Comparison of ENCODE assay signal across 36 cellular contexts in the genomic region with DNA sequence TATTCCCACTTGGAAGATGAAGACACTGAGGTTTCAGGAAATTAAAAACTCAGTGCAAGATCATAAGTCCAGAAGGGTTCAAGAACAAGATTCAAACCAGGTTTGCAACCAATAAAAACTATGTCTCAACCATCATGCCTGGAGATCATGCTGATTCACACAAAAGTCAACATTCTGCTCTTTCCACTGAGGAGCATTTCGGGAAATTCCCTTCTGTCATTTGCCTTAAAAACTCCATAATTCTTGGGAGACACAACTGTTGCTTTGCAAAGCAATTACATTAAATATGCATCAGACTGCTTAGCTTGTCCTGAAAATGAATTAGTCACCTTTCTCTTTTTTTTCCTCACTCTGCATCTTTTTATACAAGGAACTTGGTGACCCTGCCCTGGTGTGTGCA.
DNase-seq lines count a peak whose midpoint lies in the region; ATAC-seq, FAIRE-seq and TF ChIP-seq lines count a peak whose summit lies in the region.
"Had no signal": no experiment of that assay in that cellular context is flagged by ENCODE, and none has a peak within 500 bp of the region (broad histone marks: within the 10 kb centered on the region; RNA-seq: fewer than 3 reads in every experiment).

No MANE protein-coding gene starts in this region.

- no peak for FAIRE-seq in astrocyte (lab: Jason Lieb, UNC)
- FAIRE-seq: pancreas had no signal

- H3K27ac ChIP-seq in astrocyte (ENCODE audit: low read depth, low read length) (no peak overlapping the region), smooth muscle cell (ENCODE audit: low read depth) (peak overlapping the region; percentile 17)
- H3K27ac ChIP-seq: C4-2B, cardiac muscle cell, colonic mucosa, hepatocyte, left lung, pancreas, testis, uterus, WERI-Rb-1 had no signal

- H4K20me1 ChIP-seq in astrocyte (ENCODE audit: insufficient read depth, low read length): no peaks in the 10 kb centered on the region
- no peaks in the 10 kb centered on the region for H4K20me1 ChIP-seq in smooth muscle cell (ENCODE audit: low read depth)

- H3K36me3 Mint-ChIP-seq in astrocyte (ENCODE audit: low read depth, unreplicated experiment): peaks cover 3% of the 10 kb centered on the region
- H3K36me3 Mint-ChIP-seq: activated naive CD4-positive, alpha-beta T cell treated with anti-CD3 and anti-CD28 coated beads, Interleukin-2, amount 50 U/mL, for 24 hours; T-cell had no signal

- peaks cover 34% of the 10 kb centered on the region for H3K4me1 Mint-ChIP-seq in astrocyte (ENCODE audit: low read depth, unreplicated experiment)
- H3K4me1 Mint-ChIP-seq: activated naive CD4-positive, alpha-beta T cell treated with anti-CD3 and anti-CD28 coated beads, Interleukin-2, amount 50 U/mL, for 24 hours; T-cell had no signal

- H2AFZ ChIP-seq in astrocyte (ENCODE audit: low read depth, low read length) (no peak overlapping the region), smooth muscle cell (ENCODE audit: low read depth) (peak overlapping the region; percentile 44)
- H2AFZ ChIP-seq: hepatocyte had no signal

- H3F3A ChIP-seq in smooth muscle cell (ENCODE audit: low read depth): peaks cover 7% of the 10 kb centered on the region

- H3K79me2 ChIP-seq in astrocyte (ENCODE audit: insufficient read depth, low read length): no peaks in the 10 kb centered on the region
- H3K79me2 ChIP-seq in smooth muscle cell (ENCODE audit: low read depth): no peaks in the 10 kb centered on the region
- H3K79me2 ChIP-seq: hepatocyte had no signal

- DNase-seq in EH (ENCODE audit: low read depth) (peak; percentile 62), astrocyte (ENCODE audit: low read depth) (peak; percentile 9), fibroblast of villous mesenchyme (ENCODE audit: low read depth) (peak; percentile 22), smooth muscle cell (lab: John Stamatoyannopoulos, UW; ENCODE audit: unreplicated experiment) (no peak), NCI-H1694 treated with DMSO at 0.1 percent for 48 hours (lab: John Stamatoyannopoulos, UW) (no peak), omental fat pad (ENCODE audit: low spot score) (no peak)
- DNase-seq: activated CD4-positive, alpha-beta T cell treated with anti-CD3 and anti-CD28 coated beads for 48 hours; activated CD8-positive, alpha-beta memory T cell treated with anti-CD3 and anti-CD28 coated beads for 24 hours; activated T-cell treated with anti-CD3 and anti-CD28 coated beads for 4 hours; amygdala; Caco-2; colonic mucosa; DMS79 treated with DMSO at 0.1 percent for 48 hours; effector CD4-positive, alpha-beta T cell; foreskin melanocyte; mesendoderm; NCI-H1105; NCI-H187 treated with DMSO at 0.1 percent for 48 hours; NCI-H2171; pancreas; retina; RPMI8226; stimulated activated CD4-positive, alpha-beta T cell treated with anti-CD3 and anti-CD28 coated beads, Interleukin-1b, Interleukin-23, amount 100 ng/mL, for 48 hours; stimulated activated naive CD8-positive, alpha-beta T cell treated with anti-CD3 and anti-CD28 coated beads, Interleukin-15, Interleukin-2, amounts not matched to agents 100 U/mL and 50 U/mL, for 24 hours; T-cell; testis; uterus; WERI-Rb-1 had no signal

- H3K9me3 ChIP-seq in astrocyte (ENCODE audit: insufficient read depth, low read depth, low read length) (no peaks in the 10 kb centered on the region), smooth muscle cell (replicated peaks; ENCODE audit: low read depth) (no peaks in the 10 kb centered on the region)
- H3K9me3 ChIP-seq: Caco-2, colonic mucosa, left lung, pancreas, testis, uterus had no signal

- H3K27me3 Mint-ChIP-seq in astrocyte (ENCODE audit: low read depth, unreplicated experiment): no peaks in the 10 kb centered on the region
- H3K27me3 Mint-ChIP-seq: activated naive CD4-positive, alpha-beta T cell treated with anti-CD3 and anti-CD28 coated beads, Interleukin-2, amount 50 U/mL, for 24 hours; T-cell had no signal

- H3K4me2 ChIP-seq in astrocyte (ENCODE audit: low read length) (no peak overlapping the region), smooth muscle cell (no peak overlapping the region)
- H3K4me2 ChIP-seq: hepatocyte had no signal

- H3K4me3 Mint-ChIP-seq in astrocyte (ENCODE audit: unreplicated experiment): no peak overlapping the region
- H3K4me3 Mint-ChIP-seq: activated naive CD4-positive, alpha-beta T cell treated with anti-CD3 and anti-CD28 coated beads, Interleukin-2, amount 50 U/mL, for 24 hours; neural crest cell; T-cell had no signal

- ATAC-seq in omental fat pad (ENCODE audit: low FRiP score) (no peak), GM18867 (IDR thresholded peaks at IDR 0.05; ENCODE audit: unreplicated experiment) (no peak)
- ATAC-seq: left lung; pancreas; stimulated activated naive CD8-positive, alpha-beta T cell treated with anti-CD3 and anti-CD28 coated beads, Interleukin-15, Interleukin-2, amounts not matched to agents 100 U/mL and 50 U/mL, for 24 hours; T-cell had no signal

- WGBS in smooth muscle cell (ENCODE audit: low lambda C conversion rate): 54% methylated on average over 1 of the region's 1 CpG

- H3K9me3 Mint-ChIP-seq in astrocyte (ENCODE audit: unreplicated experiment): peaks cover 7% of the 10 kb centered on the region

- TF ChIP-seq CTCF in astrocyte (IDR thresholded peaks at IDR 0.05; ENCODE audit: insufficient read depth, low read depth, low read length) (no peak), fibroblast of villous mesenchyme (IDR thresholded peaks at IDR 0.05; ENCODE audit: insufficient read depth, low read depth, low read length) (no peak), smooth muscle cell (IDR thresholded peaks at IDR 0.05; ENCODE audit: borderline replicate concordance, insufficient read depth, poor library complexity, severe bottlenecking) (no peak), omental fat pad (IDR thresholded peaks at IDR 0.05) (no peak)

- no peaks in the 10 kb centered on the region for H3K27me3 ChIP-seq in astrocyte (ENCODE audit: insufficient read depth, low read length)
- H3K27me3 ChIP-seq in smooth muscle cell (ENCODE audit: low read depth): no peaks in the 10 kb centered on the region
- H3K27me3 ChIP-seq: cardiac muscle cell, colonic mucosa, hepatocyte, left lung, pancreas, testis, uterus had no signal

- H3K36me3 ChIP-seq in astrocyte (ENCODE audit: insufficient read depth, low read length) (no peaks in the 10 kb centered on the region), smooth muscle cell (ENCODE audit: low read depth) (no peaks in the 10 kb centered on the region)
- H3K36me3 ChIP-seq: cardiac muscle cell, colonic mucosa, left lung, pancreas, uterus, WERI-Rb-1 had no signal

- no peak overlapping the region for H3K27ac Mint-ChIP-seq in astrocyte (ENCODE audit: unreplicated experiment)
- H3K27ac Mint-ChIP-seq: activated naive CD4-positive, alpha-beta T cell treated with anti-CD3 and anti-CD28 coated beads, Interleukin-2, amount 50 U/mL, for 24 hours; activated T-helper 2 cell treated with anti-CD3 and anti-CD28 coated beads, Interferon-gamma antibody, Interleukin-2, Interleukin-4, amounts not matched to agents 10 μg/mL and 5 μg/mL and 100 μg/mL, durations not matched to agents 14 hours and 24 hours and 36 hours; T-cell had no signal

- no peaks in the 10 kb centered on the region for H3K4me1 ChIP-seq in astrocyte (ENCODE audit: insufficient read depth, low read length)
- H3K4me1 ChIP-seq in smooth muscle cell (ENCODE audit: low read depth): peaks cover 23% of the 10 kb centered on the region
- H3K4me1 ChIP-seq: colonic mucosa, left lung, pancreas, uterus had no signal

- H3K4me3 ChIP-seq in astrocyte (ENCODE audit: insufficient read depth, low read depth, low read length) (no peak overlapping the region), fibroblast of villous mesenchyme (ENCODE audit: low read depth, low read length) (no peak overlapping the region), smooth muscle cell (no peak overlapping the region)
- H3K4me3 ChIP-seq: cardiac muscle cell, colonic mucosa, hepatocyte, left lung, pancreas, testis, uterus had no signal

- H3K9ac ChIP-seq in astrocyte (ENCODE audit: low read length) (no peak overlapping the region), smooth muscle cell (ENCODE audit: low read depth) (no peak overlapping the region)

Comparison
In these comparisons a context has a peak if more than half of its experiments do, and no peak if none do; other contexts are left out.
1. DNase-seq: peak in EH (single experiment), astrocyte (single experiment) and fibroblast of villous mesenchyme (single experiment); none in smooth muscle cell (single experiment), NCI-H1694 treated with DMSO at 0.1 percent for 48 hours (single experiment) and omental fat pad (single experiment).